In the genomic region with DNA sequence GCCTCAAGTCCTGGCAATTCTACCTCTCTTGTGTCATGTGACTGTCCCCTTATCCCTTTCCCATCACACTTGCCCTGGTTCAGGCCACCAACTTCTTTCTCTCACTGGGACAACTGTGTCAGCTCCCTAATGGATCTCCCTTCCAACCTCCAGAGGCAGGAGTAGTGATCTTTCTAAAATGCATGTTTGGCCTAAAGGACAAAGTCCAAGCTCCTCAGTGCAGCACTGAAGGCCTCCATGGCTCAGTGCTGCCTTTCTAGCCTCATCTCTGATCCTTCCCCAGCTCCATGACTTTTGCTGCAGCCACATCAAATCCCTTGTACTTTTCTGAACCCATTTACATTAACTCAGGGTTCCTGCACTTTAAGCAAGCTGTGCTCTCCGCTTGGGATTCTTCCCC, we compare ENCODE assay signal across 25 cellular contexts.
"Had no signal": no experiment of that assay in that cellular context is flagged by ENCODE, and none has a peak within 500 bp of the region (broad histone marks: within the 10 kb centered on the region; RNA-seq: fewer than 3 reads in every experiment).

No MANE protein-coding gene starts in this region.

- H3K27ac Mint-ChIP-seq: mesothelial cell of epicardium; naive B cell; naive thymus-derived CD8-positive, alpha-beta T cell had no signal

- H3K4me3 ChIP-seq: coronary artery, dorsolateral prefrontal cortex, esophagus squamous epithelium, gastrocnemius medialis, heart right ventricle, left ventricle myocardium inferior, lower lobe of right lung, mucosa of descending colon had no signal

- H3K36me3 Mint-ChIP-seq: mesothelial cell of epicardium; naive B cell; naive thymus-derived CD8-positive, alpha-beta T cell had no signal

- H3K9me3 ChIP-seq: esophagus squamous epithelium, gastrocnemius medialis, left ventricle myocardium inferior, lower lobe of right lung, mucosa of descending colon had no signal

- H3K4me1 ChIP-seq: esophagus squamous epithelium, gastrocnemius medialis, heart right ventricle, left ventricle myocardium inferior, lower lobe of right lung had no signal

- H3K4me3 Mint-ChIP-seq: mesothelial cell of epicardium; naive B cell; naive thymus-derived CD8-positive, alpha-beta T cell had no signal

- H3K36me3 ChIP-seq: esophagus squamous epithelium, gastrocnemius medialis, left ventricle myocardium inferior had no signal

- H3K27ac ChIP-seq: coronary artery, dorsolateral prefrontal cortex, epithelial cell of prostate, esophagus squamous epithelium, gastrocnemius medialis, heart right ventricle, left ventricle myocardium inferior, lower lobe of right lung had no signal

- DNase-seq: dermis blood vessel endothelial cell; dorsolateral prefrontal cortex; effector CD4-positive, alpha-beta T cell; effector memory CD4-positive, alpha-beta T cell; erythroblast; esophagus squamous epithelium; foreskin fibroblast; foreskin melanocyte; gastrocnemius medialis; glutamatergic neuron; heart right ventricle; hippocampal formation; kidney; kidney glomerular epithelial cell; left ventricle myocardium inferior; lower lobe of right lung; mesenchymal stem cell; mucosa of descending colon; naive B cell; naive thymus-derived CD8-positive, alpha-beta T cell had no signal

- FAIRE-seq: colon, islet of Langerhans, kidney had no signal

- H3K4me1 Mint-ChIP-seq: mesothelial cell of epicardium; naive B cell; naive thymus-derived CD8-positive, alpha-beta T cell had no signal

- H3K27me3 ChIP-seq: dorsolateral prefrontal cortex, esophagus squamous epithelium, gastrocnemius medialis, heart right ventricle had no signal
